ENCODE assay signal across 21 cellular contexts in genomic region chr9:2645569-2645968, GRCh38. TPM values are rescaled to one million over a fixed set of nuclear protein-coding genes. Genes with fewer than 3 reads are reported as not detected.
DNase-seq lines count a peak whose midpoint lies in the region; ATAC-seq, FAIRE-seq and TF ChIP-seq lines count a peak whose summit lies in the region.
"Had no signal": no experiment of that assay in that cellular context is flagged by ENCODE, and none has a peak within 500 bp of the region (broad histone marks: within the 10 kb centered on the region; RNA-seq: fewer than 3 reads in every experiment).

No MANE protein-coding gene starts in this region.

- H3K27ac Mint-ChIP-seq in CD4-positive, alpha-beta memory T cell, result no peak overlapping the region
- H3K27ac Mint-ChIP-seq: CD4-positive, alpha-beta T cell had no signal

- peaks cover 0 to 8% of the 10 kb centered on the region in 2 donors for H3K36me3 Mint-ChIP-seq in CD4-positive, alpha-beta memory T cell

- peak; percentile 11 for FAIRE-seq in GM19239 (lab: Jason Lieb, UNC)
- FAIRE-seq: A204.1, colon had no signal

- ATAC-seq in GM21737 (IDR thresholded peaks at IDR 0.05; ENCODE audit: unreplicated experiment) (peak; percentile 71), HG03159 (IDR thresholded peaks at IDR 0.05; ENCODE audit: unreplicated experiment) (peak; percentile 71)
- ATAC-seq: left cardiac atrium, Panc1 had no signal

- H3K36me3 ChIP-seq in CD4-positive, alpha-beta memory T cell (ENCODE audit: insufficient read depth, low read length), result no peaks in the 10 kb centered on the region

- DNase-seq in GM12864 (ENCODE audit: low read depth), result peak; percentile 13
- no peak for DNase-seq in GM19239 (ENCODE audit: insufficient read length, low spot score)
- DNase-seq in CD4-positive, alpha-beta memory T cell, result no peak
- no peak for DNase-seq in GM19238 (ENCODE audit: insufficient read length, low spot score)
- DNase-seq in activated T-cell treated with anti-CD3 and anti-CD28 coated beads, Interleukin-2, amount 50 U/mL, for 48 hours, result no peak
- no peak for DNase-seq in cortex of kidney (lab: John Stamatoyannopoulos, UW)
- DNase-seq: activated CD4-positive, CD25-positive, alpha-beta regulatory T cell treated with anti-CD3 and anti-CD28 coated beads, Interleukin-2, amount 50 U/mL, for 72 hours; activated T-cell treated with anti-CD3 and anti-CD28 coated beads, Interleukin-2, amount 50 U/mL, for 1 hour; amygdala; CD4-positive, alpha-beta T cell; esophagus squamous epithelium; left cardiac atrium; NCI-H1417; NCI-H510A; thyroid gland had no signal

- POLR2A ChIA-PET in CD4-positive, alpha-beta memory T cell (lab: Charles Lee; ENCODE audit: partially characterized antibody), result no interaction called here

- intact Hi-C loops in CD4-positive, alpha-beta memory T cell (cut with micrococcal nuclease), result no loop called here

- peaks cover 0 to 3% (median 0%) of the 10 kb centered on the region in 8 donors for H3K9me3 Mint-ChIP-seq in CD4-positive, alpha-beta memory T cell

- no peaks in the 10 kb centered on the region for H3K9me3 ChIP-seq in CD4-positive, alpha-beta memory T cell (ENCODE audit: control insufficient read depth in 1 of 2, low read length in 2 of 2)
- H3K9me3 ChIP-seq: esophagus squamous epithelium, thyroid gland had no signal

- H3K4me3 ChIP-seq in GM12864 (ENCODE audit: low read depth, low read length), result no peak overlapping the region
- no peak overlapping the region for H3K4me3 ChIP-seq in CD4-positive, alpha-beta memory T cell (ENCODE audit: low read length in 2 of 2)
- H3K4me3 ChIP-seq: esophagus squamous epithelium, hepatocyte, thyroid gland had no signal

- H3K4me1 ChIP-seq in CD4-positive, alpha-beta memory T cell (ENCODE audit: insufficient read depth, low read length), result no peaks in the 10 kb centered on the region
- H3K4me1 ChIP-seq: esophagus squamous epithelium, thyroid gland had no signal

- no peaks in the 10 kb centered on the region for H3K27me3 ChIP-seq in CD4-positive, alpha-beta memory T cell (ENCODE audit: insufficient read depth, low read length)
- H3K27me3 ChIP-seq: esophagus squamous epithelium, hepatocyte, thyroid gland had no signal

- TF ChIP-seq CTCF in GM12864 (IDR thresholded peaks at IDR 0.05; ENCODE audit: low read depth, low read length, missing control alignments), result no peak

- CTCF ChIA-PET in CD4-positive, alpha-beta memory T cell (lab: Charles Lee; ENCODE audit: partially characterized antibody), result interaction anchor here (0.7 kb wide), 1 partner anchor 10 kb away, joined by 3 read pairs; no protein-coding TSS in a partner anchor

- no peaks in the 10 kb centered on the region for H3K27me3 Mint-ChIP-seq in CD4-positive, alpha-beta memory T cell
- H3K27me3 Mint-ChIP-seq: CD4-positive, alpha-beta T cell had no signal

- no peaks in the 10 kb centered on the region for H3K4me1 Mint-ChIP-seq in CD4-positive, alpha-beta memory T cell

- no peak overlapping the region for H3K27ac ChIP-seq in CD4-positive, alpha-beta memory T cell (ENCODE audit: low read depth, low read length)
- H3K27ac ChIP-seq: esophagus squamous epithelium, hepatocyte, thyroid gland had no signal

- H3K4me3 Mint-ChIP-seq in CD4-positive, alpha-beta memory T cell, result no peak overlapping the region
- H3K4me3 Mint-ChIP-seq: CD4-positive, alpha-beta T cell had no signal

RNA-seq across cellular contexts. Expression of gene VLDLR, which starts 24.0 kb away (rescaled TPM):
- under 1 TPM; 0.38 to 0.50 TPM for total RNA-seq in CD4-positive, alpha-beta memory T cell
- under 1 TPM; 0.07 to 0.14 TPM for polyA plus RNA-seq in CD4-positive, alpha-beta memory T cell
